7 cellular contexts compared by ENCODE assay signal in genomic region chr5:133053463-133053862, GRCh38. TPM values are rescaled to one million over a fixed set of nuclear protein-coding genes. Genes with fewer than 3 reads are reported as not detected.
A peak's percentile ranks its signal among the peaks of the same experiment; 100 is the strongest.
DNase-seq lines count a peak whose midpoint lies in the region; ATAC-seq and TF ChIP-seq lines count a peak whose summit lies in the region.

No MANE protein-coding gene starts in this region.

- H3F3A ChIP-seq in smooth muscle cell (ENCODE audit: low read depth), result peaks cover 15% of the 10 kb centered on the region

- DNase-seq in HAP-1 (ENCODE audit: low spot score in 2 of 2) (no peak), foreskin fibroblast (no peak), smooth muscle cell (lab: John Stamatoyannopoulos, UW; ENCODE audit: unreplicated experiment) (no peak), NCI-H2107 (lab: John Stamatoyannopoulos, UW) (no peak), NCI-H2196 (lab: John Stamatoyannopoulos, UW; ENCODE audit: unreplicated experiment) (no peak)

- H3K4me3 ChIP-seq in HAP-1, result peak overlapping the region; percentile 99
- peak overlapping the region; percentile 98 for H3K4me3 ChIP-seq in WI38 (ENCODE audit: low read depth, low read length)
- H3K4me3 ChIP-seq in foreskin fibroblast (ENCODE audit: low read depth in 1 of 2, low read length in 2 of 2), result peak overlapping the region; percentile 94 to 100
- H3K4me3 ChIP-seq in smooth muscle cell, result peak overlapping the region; percentile 84

- H4K20me1 ChIP-seq in smooth muscle cell (ENCODE audit: low read depth), result peaks cover 61% of the 10 kb centered on the region

- no peak for ATAC-seq in HG03135 (IDR thresholded peaks at IDR 0.05; ENCODE audit: unreplicated experiment)

- no peak overlapping the region for H2AFZ ChIP-seq in smooth muscle cell (ENCODE audit: low read depth)

- H3K9ac ChIP-seq in smooth muscle cell (ENCODE audit: low read depth), result peak overlapping the region; percentile 98

- H3K36me3 ChIP-seq in HAP-1 (replicated peaks) (peaks cover 13% of the 10 kb centered on the region), smooth muscle cell (ENCODE audit: low read depth) (no peaks in the 10 kb centered on the region)

- H3K79me2 ChIP-seq in smooth muscle cell (ENCODE audit: low read depth), result peaks cover 72% of the 10 kb centered on the region

- in situ Hi-C loops in HAP-1 (cut with MboI; ENCODE audit: low sequenced_read_pairs), result no loop called here

- H3K9me3 ChIP-seq in HAP-1 (no peaks in the 10 kb centered on the region), smooth muscle cell (replicated peaks; ENCODE audit: low read depth) (no peaks in the 10 kb centered on the region)

- 97% methylated on average over 17 of the region's 17 CpGs for WGBS in smooth muscle cell (ENCODE audit: low lambda C conversion rate)

- H3K4me1 ChIP-seq in HAP-1 (peaks cover 28% of the 10 kb centered on the region), smooth muscle cell (ENCODE audit: low read depth) (peaks cover 18% of the 10 kb centered on the region)

- H3K4me2 ChIP-seq in smooth muscle cell, result peak overlapping the region; percentile 86

- H3K27me3 ChIP-seq in HAP-1 (ENCODE audit: low read depth), result no peaks in the 10 kb centered on the region
- no peaks in the 10 kb centered on the region for H3K27me3 ChIP-seq in smooth muscle cell (ENCODE audit: low read depth)

- no peak for TF ChIP-seq CTCF in WI38 (IDR thresholded peaks at IDR 0.05; ENCODE audit: low read depth, low read length)
- TF ChIP-seq CTCF in foreskin fibroblast (IDR thresholded peaks at IDR 0.05; ENCODE audit: low read depth, low read length), result no peak
- no peak for TF ChIP-seq CTCF in smooth muscle cell (IDR thresholded peaks at IDR 0.05; ENCODE audit: borderline replicate concordance, insufficient read depth, poor library complexity, severe bottlenecking)

- H3K27ac ChIP-seq in smooth muscle cell (ENCODE audit: low read depth), result peak overlapping the region; percentile 99

RNA-seq across cellular contexts. Expression of gene HSPA4, which starts 1.6 kb away (rescaled TPM):
- 90.3 and 115 TPM in 2 replicates for total RNA-seq in smooth muscle cell
- 65.1 and 73.2 TPM in 2 replicates for polyA plus RNA-seq in smooth muscle cell

RNA-seq across cellular contexts. Expression of gene ZCCHC10, which starts 27.1 kb away (rescaled TPM):
- 33.0 and 33.4 TPM in 2 replicates for total RNA-seq in smooth muscle cell
- 28.4 and 41.0 TPM in 2 replicates for polyA plus RNA-seq in smooth muscle cell
